In genomic region chr4:76198411-76199237, GRCh38 we compare ENCODE assay signal across 8 cellular contexts. TPM values are rescaled to one million over a fixed set of nuclear protein-coding genes. Genes with fewer than 3 reads are reported as not detected.
A peak's percentile ranks its signal among the peaks of the same experiment; 100 is the strongest.
DNase-seq lines count a peak whose midpoint lies in the region; ATAC-seq lines count a peak whose summit lies in the region.

No MANE protein-coding gene starts in this region.

- no peaks in the 10 kb centered on the region for H3K27me3 ChIP-seq in CD4-positive, alpha-beta memory T cell (ENCODE audit: insufficient read depth, low read length)
- H3K27me3 ChIP-seq in neuronal stem cell (ENCODE audit: control insufficient read depth in 3 of 3, insufficient read depth in 3 of 3, low read depth in 1 of 3, low read length in 3 of 3): no peaks in the 10 kb centered on the region

- H3K4me1 ChIP-seq in CD4-positive, alpha-beta memory T cell (ENCODE audit: insufficient read depth, low read length): peaks cover 21% of the 10 kb centered on the region
- peaks cover 7 to 11% of the 10 kb centered on the region in 2 donors for H3K4me1 ChIP-seq in neuronal stem cell (ENCODE audit: control insufficient read depth in 2 of 2, insufficient read depth in 1 of 2, low read depth in 1 of 2, low read length in 2 of 2)

- WGBS in neuronal stem cell (ENCODE audit: extremely low coverage in 2 of 2, insufficient read length in 2 of 2, insufficient replicate concordance in 1 of 2), 2 donors: no CpG with 5 or more reads among the region's 4 CpGs

- H2BK15ac ChIP-seq in neuronal stem cell (ENCODE audit: low read length): no peak overlapping the region

- no peak overlapping the region for H3K4ac ChIP-seq in neuronal stem cell (ENCODE audit: low read length)

- H3K27me3 Mint-ChIP-seq in CD4-positive, alpha-beta memory T cell: no peaks in the 10 kb centered on the region
- H3K27me3 Mint-ChIP-seq in activated naive CD8-positive, alpha-beta T cell treated with anti-CD3 and anti-CD28 coated beads, Interleukin-2, amount 50 U/mL, for 24 hours: no peaks in the 10 kb centered on the region

- no peak overlapping the region for H3K4me2 ChIP-seq in neuronal stem cell (ENCODE audit: insufficient read depth, low read length, poor library complexity, severe bottlenecking)

- CTCF ChIA-PET in CD4-positive, alpha-beta memory T cell (lab: Charles Lee; ENCODE audit: partially characterized antibody): interaction anchor here (1.4 to 2.1 kb wide), 3 partner anchors 19 to 180 kb away, joined by 3 to 14 read pairs (median 5); no protein-coding TSS in a partner anchor

- H4K8ac ChIP-seq in neuronal stem cell (ENCODE audit: low read depth, low read length): no peak overlapping the region

- peaks cover 34 to 49% (median 42%) of the 10 kb centered on the region in 4 donors for H3K4me1 Mint-ChIP-seq in CD4-positive, alpha-beta memory T cell
- H3K4me1 Mint-ChIP-seq in activated naive CD8-positive, alpha-beta T cell treated with anti-CD3 and anti-CD28 coated beads, Interleukin-2, amount 50 U/mL, for 24 hours: peaks cover 46% of the 10 kb centered on the region

- H2AFZ ChIP-seq in neuronal stem cell (ENCODE audit: low read length): no peak overlapping the region

- H2AK5ac ChIP-seq in neuronal stem cell (ENCODE audit: low read depth, low read length): no peak overlapping the region

- H3K36me3 Mint-ChIP-seq in CD4-positive, alpha-beta memory T cell: peaks cover 25 to 33% of the 10 kb centered on the region in 2 donors
- H3K36me3 Mint-ChIP-seq in activated naive CD8-positive, alpha-beta T cell treated with anti-CD3 and anti-CD28 coated beads, Interleukin-2, amount 50 U/mL, for 24 hours (ENCODE audit: low read depth): peaks cover 12% of the 10 kb centered on the region

- no peak overlapping the region for H2BK5ac ChIP-seq in neuronal stem cell (ENCODE audit: low read length)

- no peaks in the 10 kb centered on the region for H3K9me3 ChIP-seq in CD4-positive, alpha-beta memory T cell (ENCODE audit: control insufficient read depth in 1 of 2, low read length in 2 of 2)
- no peaks in the 10 kb centered on the region for H3K9me3 ChIP-seq in neuronal stem cell (replicated peaks in 1 of 2; ENCODE audit: control insufficient read depth in 2 of 2, insufficient read depth in 1 of 2, low read depth in 1 of 2, low read length in 2 of 2)

- H3K4me3 ChIP-seq in CD4-positive, alpha-beta memory T cell (ENCODE audit: low read length in 2 of 2): no peak overlapping the region
- H3K4me3 ChIP-seq in skeletal muscle cell (ENCODE audit: low read depth, low read length): peak overlapping the region; percentile 10
- no peak overlapping the region for H3K4me3 ChIP-seq in neuronal stem cell (ENCODE audit: low read length in 2 of 2)

- H3K9ac ChIP-seq in neuronal stem cell (ENCODE audit: low read depth, low read length, poor library complexity): no peak overlapping the region

- no peak overlapping the region for H3K27ac ChIP-seq in CD4-positive, alpha-beta memory T cell (ENCODE audit: low read depth, low read length)
- H3K27ac ChIP-seq in neuronal stem cell (replicated peaks; ENCODE audit: low read length): no peak overlapping the region

- POLR2A ChIA-PET in CD4-positive, alpha-beta memory T cell (lab: Charles Lee; ENCODE audit: partially characterized antibody): interaction anchor here (0.9 to 1.7 kb wide), 3 partner anchors 12 to 50 kb away, joined by 3 to 5 read pairs (median 4); partner anchors contain the start of gene NUP54

- H3K36me3 ChIP-seq in CD4-positive, alpha-beta memory T cell (ENCODE audit: insufficient read depth, low read length): peaks cover 11% of the 10 kb centered on the region
- H3K36me3 ChIP-seq in neuronal stem cell (replicated peaks in 1 of 2; ENCODE audit: control insufficient read depth in 2 of 2, insufficient read depth in 2 of 2, low read length in 2 of 2): peaks cover 2 to 28% of the 10 kb centered on the region in 2 donors

- H3K27ac Mint-ChIP-seq in CD4-positive, alpha-beta memory T cell: peak overlapping the region in 6 of 7 donors; percentile 4 to 85 (median 78)
- H3K27ac Mint-ChIP-seq in activated naive CD8-positive, alpha-beta T cell treated with anti-CD3 and anti-CD28 coated beads, Interleukin-2, amount 50 U/mL, for 24 hours: peak overlapping the region; percentile 37

- no peak overlapping the region for H2BK12ac ChIP-seq in neuronal stem cell (ENCODE audit: low read length)

- ATAC-seq in GM19043 (IDR thresholded peaks at IDR 0.05; ENCODE audit: low read depth, unreplicated experiment): peak; percentile 32
- peak; percentile 53 for ATAC-seq in HG03432 (IDR thresholded peaks at IDR 0.05; ENCODE audit: unreplicated experiment)
- ATAC-seq in activated naive CD8-positive, alpha-beta T cell treated with anti-CD3 and anti-CD28 coated beads, Interleukin-2, amount 50 U/mL, for 24 hours: peak; percentile 74
- ATAC-seq in left ventricle myocardium superior: peak; percentile 67

- intact Hi-C loops in CD4-positive, alpha-beta memory T cell (cut with micrococcal nuclease): loop anchor here (1.0 kb wide), 1 partner anchor 15 kb away; the partner anchor contains the start of gene SCARB2
- intact Hi-C loops in left ventricle myocardium superior (cut with micrococcal nuclease): no loop called here

- no peak overlapping the region for H3K18ac ChIP-seq in neuronal stem cell (ENCODE audit: low read length)

- H2BK120ac ChIP-seq in neuronal stem cell (ENCODE audit: low read depth, low read length): no peak overlapping the region

- no peak overlapping the region for H4K91ac ChIP-seq in neuronal stem cell (ENCODE audit: low read depth, low read length, poor library complexity)

- peak in 1 of 5 donors; percentile 8 for DNase-seq in CD4-positive, alpha-beta memory T cell
- DNase-seq in NCI-H526 (lab: John Stamatoyannopoulos, UW) (peak; percentile 71 to 86), left ventricle myocardium superior (peak; percentile 53), skeletal muscle cell (ENCODE audit: low read depth) (peak; percentile 82), neuronal stem cell (ENCODE audit: low spot score) (no peak)
- peak; percentile 54 for DNase-seq in activated naive CD8-positive, alpha-beta T cell treated with anti-CD3 and anti-CD28 coated beads, Interleukin-2, amount 50 U/mL, for 24 hours

- H3K9me3 Mint-ChIP-seq in CD4-positive, alpha-beta memory T cell: peaks cover 0 to 3% (median 0%) of the 10 kb centered on the region in 8 donors
- H3K9me3 Mint-ChIP-seq in activated naive CD8-positive, alpha-beta T cell treated with anti-CD3 and anti-CD28 coated beads, Interleukin-2, amount 50 U/mL, for 24 hours: no peaks in the 10 kb centered on the region

- peak overlapping the region in 5 of 8 donors; percentile 3 to 39 (median 32) for H3K4me3 Mint-ChIP-seq in CD4-positive, alpha-beta memory T cell
- peak overlapping the region; percentile 56 for H3K4me3 Mint-ChIP-seq in activated naive CD8-positive, alpha-beta T cell treated with anti-CD3 and anti-CD28 coated beads, Interleukin-2, amount 50 U/mL, for 24 hours

- H3K14ac ChIP-seq in neuronal stem cell (ENCODE audit: low read length): no peak overlapping the region

- no peaks in the 10 kb centered on the region for H3K79me1 ChIP-seq in neuronal stem cell (ENCODE audit: low read depth, low read length)

- no peak overlapping the region for H3K23ac ChIP-seq in neuronal stem cell (ENCODE audit: low read depth, low read length, poor library complexity)

RNA-seq across cellular contexts. Expression of gene SCARB2, which starts 15.0 kb away (rescaled TPM):
- total RNA-seq in CD4-positive, alpha-beta memory T cell: 10 to 100 TPM; 23.3 to 23.5 TPM
- 10 to 100 TPM; 10.2 to 15.7 TPM for polyA plus RNA-seq in CD4-positive, alpha-beta memory T cell
- 91.4 TPM for total RNA-seq in left ventricle myocardium superior
- 54.0 TPM for polyA plus RNA-seq in neuronal stem cell (2013, experiment 1 of 2)
- 54.0 TPM for polyA plus RNA-seq in neuronal stem cell (2013, experiment 2 of 2)

RNA-seq across cellular contexts. Expression of gene NUP54, which starts 50.4 kb away (rescaled TPM):
- total RNA-seq in CD4-positive, alpha-beta memory T cell: 10 to 100 TPM; 49.3 to 52.8 TPM
- polyA plus RNA-seq in CD4-positive, alpha-beta memory T cell: 10 to 100 TPM; 37.8 to 39.3 TPM
- 17.3 TPM for total RNA-seq in left ventricle myocardium superior
- polyA plus RNA-seq in neuronal stem cell (2013, experiment 1 of 2): 49.9 TPM
- 48.7 TPM for polyA plus RNA-seq in neuronal stem cell (2013, experiment 2 of 2)

RNA-seq across cellular contexts. Expression of gene FAM47E, which starts 52.9 kb away (rescaled TPM):
- under 1 TPM in 1 of 2 experiments, not detected in 1; 0.64 TPM for total RNA-seq in CD4-positive, alpha-beta memory T cell
- under 1 TPM in 1 of 2 donors, not detected in 1; 0.18 TPM for polyA plus RNA-seq in CD4-positive, alpha-beta memory T cell
- total RNA-seq in left ventricle myocardium superior: 2.4 TPM
- polyA plus RNA-seq in neuronal stem cell (2013, experiment 1 of 2): 7.5 TPM
- polyA plus RNA-seq in neuronal stem cell (2013, experiment 2 of 2): 5.0 TPM
